In genomic region chr1:63980706-63981407, GRCh38 we compare ENCODE assay signal across 17 cellular contexts.
DNase-seq lines count a peak whose midpoint lies in the region; ATAC-seq and TF ChIP-seq lines count a peak whose summit lies in the region.
"Had no signal": no experiment of that assay in that cellular context is flagged by ENCODE, and none has a peak within 500 bp of the region (broad histone marks: within the 10 kb centered on the region; RNA-seq: fewer than 3 reads in every experiment).

No MANE protein-coding gene starts in this region.

- no peaks in the 10 kb centered on the region for H3F3A ChIP-seq in GM23338 (replicated peaks; ENCODE audit: low read depth)

- H3K4me3 Mint-ChIP-seq in GM23338: no peak overlapping the region
- H3K4me3 Mint-ChIP-seq in activated T-helper 2 cell treated with anti-CD3 and anti-CD28 coated beads, Interferon-gamma antibody, Interleukin-2, Interleukin-4, amounts not matched to agents 10 μg/mL and 5 μg/mL and 100 μg/mL, durations not matched to agents 14 hours and 24 hours and 36 hours (ENCODE audit: low read depth): no peak overlapping the region
- H3K4me3 Mint-ChIP-seq: activated T-cell treated with anti-CD3 and anti-CD28 coated beads, Interleukin-2, amount 50 U/mL, for 24 hours; endodermal cell; T-helper 1 cell treated with Interleukin-12 subunit alpha and Interleukin-12 subunit beta and Interleukin-4 antibody, amounts not matched to agents 30 μg/mL and 1 μg/mL, for 36 hours had no signal

- H3K27ac Mint-ChIP-seq in GM23338: no peak overlapping the region
- no peak overlapping the region for H3K27ac Mint-ChIP-seq in activated T-helper 2 cell treated with anti-CD3 and anti-CD28 coated beads, Interferon-gamma antibody, Interleukin-2, Interleukin-4, amounts not matched to agents 10 μg/mL and 5 μg/mL and 100 μg/mL, durations not matched to agents 14 hours and 24 hours and 36 hours
- H3K27ac Mint-ChIP-seq: activated T-cell treated with anti-CD3 and anti-CD28 coated beads, Interleukin-2, amount 50 U/mL, for 24 hours; T-helper 1 cell treated with Interleukin-12 subunit alpha and Interleukin-12 subunit beta and Interleukin-4 antibody, amounts not matched to agents 30 μg/mL and 1 μg/mL, for 36 hours had no signal

- 39% methylated on average over 3 of the region's 3 CpGs for WGBS in prostate gland

- peaks cover 60% of the 10 kb centered on the region for H3K4me1 Mint-ChIP-seq in GM23338
- no peaks in the 10 kb centered on the region for H3K4me1 Mint-ChIP-seq in activated T-helper 2 cell treated with anti-CD3 and anti-CD28 coated beads, Interferon-gamma antibody, Interleukin-2, Interleukin-4, amounts not matched to agents 10 μg/mL and 5 μg/mL and 100 μg/mL, durations not matched to agents 14 hours and 24 hours and 36 hours (ENCODE audit: low read depth)

- intact Hi-C loops in prostate gland (cut with DNase I): no loop called here
- intact Hi-C loops in activated T-helper 2 cell treated with anti-CD3 and anti-CD28 coated beads, Interferon-gamma antibody, Interleukin-2, Interleukin-4, amounts not matched to agents 10 μg/mL and 5 μg/mL and 100 μg/mL, durations not matched to agents 14 hours and 24 hours and 36 hours (cut with micrococcal nuclease): no loop called here

- TF ChIP-seq POLR2A in prostate gland (IDR thresholded peaks at IDR 0.05): no peak

- peak; percentile 18; the same call in 1 of the 3 replicates for ATAC-seq in GM23338
- no peak for ATAC-seq in HG03135 (IDR thresholded peaks at IDR 0.05; ENCODE audit: unreplicated experiment)

- H3K79me2 ChIP-seq in GM23338 (replicated peaks; ENCODE audit: insufficient read depth): peaks cover 85% of the 10 kb centered on the region

- H3K27me3 ChIP-seq in GM23338 (ENCODE audit: insufficient read depth) (no peaks in the 10 kb centered on the region), prostate gland (replicated peaks; ENCODE audit: insufficient read depth) (no peaks in the 10 kb centered on the region)
- H3K27me3 ChIP-seq: BE2C, gastrocnemius medialis had no signal

- H3K4me3 ChIP-seq in GM23338 (no peak overlapping the region), prostate gland (no peak overlapping the region)
- H3K4me3 ChIP-seq: gastrocnemius medialis had no signal

- H3K36me3 ChIP-seq in GM23338 (ENCODE audit: insufficient read depth) (no peaks in the 10 kb centered on the region), prostate gland (no peaks in the 10 kb centered on the region)
- H3K36me3 ChIP-seq: BE2C, gastrocnemius medialis had no signal

- H3K27ac ChIP-seq in GM23338 (ENCODE audit: low read depth) (no peak overlapping the region), epithelial cell of prostate (peak overlapping the region; percentile 51), prostate gland (peak overlapping the region in 1 of 2 donors; percentile 15)
- H3K27ac ChIP-seq: gastrocnemius medialis had no signal

- no peaks in the 10 kb centered on the region for H3K9me3 Mint-ChIP-seq in GM23338
- H3K9me3 Mint-ChIP-seq in activated T-helper 2 cell treated with anti-CD3 and anti-CD28 coated beads, Interferon-gamma antibody, Interleukin-2, Interleukin-4, amounts not matched to agents 10 μg/mL and 5 μg/mL and 100 μg/mL, durations not matched to agents 14 hours and 24 hours and 36 hours: no peaks in the 10 kb centered on the region
- H3K9me3 Mint-ChIP-seq: activated T-cell treated with anti-CD3 and anti-CD28 coated beads, Interleukin-2, amount 50 U/mL, for 24 hours; endodermal cell; T-helper 1 cell treated with Interleukin-12 subunit alpha and Interleukin-12 subunit beta and Interleukin-4 antibody, amounts not matched to agents 30 μg/mL and 1 μg/mL, for 36 hours had no signal

- H3K9me2 ChIP-seq in GM23338 (ENCODE audit: insufficient read depth): peaks cover 2% of the 10 kb centered on the region; the same call in 1 of the 2 replicates

- no peak overlapping the region; the same call in 1 of the 2 replicates for H3K4me2 ChIP-seq in GM23338

- TF ChIP-seq CTCF in GM23338 (conservative IDR thresholded peaks at IDR 0.05; ENCODE audit: low read depth in 2 of 2) (no peak), prostate gland (IDR thresholded peaks at IDR 0.05) (no peak)

- no peak overlapping the region for H2AFZ ChIP-seq in GM23338

- no peaks in the 10 kb centered on the region for H3K27me3 Mint-ChIP-seq in GM23338 (ENCODE audit: insufficient read depth, low read depth, poor library complexity)
- H3K27me3 Mint-ChIP-seq in activated T-helper 2 cell treated with anti-CD3 and anti-CD28 coated beads, Interferon-gamma antibody, Interleukin-2, Interleukin-4, amounts not matched to agents 10 μg/mL and 5 μg/mL and 100 μg/mL, durations not matched to agents 14 hours and 24 hours and 36 hours (ENCODE audit: low read depth): peaks cover 3% of the 10 kb centered on the region

- peaks cover 32% of the 10 kb centered on the region for H3K4me1 ChIP-seq in GM23338 (ENCODE audit: insufficient read depth)
- no peaks in the 10 kb centered on the region for H3K4me1 ChIP-seq in prostate gland (replicated peaks)
- H3K4me1 ChIP-seq: BE2C, gastrocnemius medialis had no signal

- H3K9me3 ChIP-seq in prostate gland: no peaks in the 10 kb centered on the region
- H3K9me3 ChIP-seq: BE2C, gastrocnemius medialis had no signal

- H3K36me3 Mint-ChIP-seq in GM23338 (ENCODE audit: low read depth): no peaks in the 10 kb centered on the region
- no peaks in the 10 kb centered on the region for H3K36me3 Mint-ChIP-seq in activated T-helper 2 cell treated with anti-CD3 and anti-CD28 coated beads, Interferon-gamma antibody, Interleukin-2, Interleukin-4, amounts not matched to agents 10 μg/mL and 5 μg/mL and 100 μg/mL, durations not matched to agents 14 hours and 24 hours and 36 hours (ENCODE audit: low read depth)

- H4K20me1 ChIP-seq in GM23338 (replicated peaks; ENCODE audit: insufficient read depth): peaks cover 21% of the 10 kb centered on the region; the same call in 1 of the 2 replicates

- no peak for DNase-seq in GM23338 (ENCODE audit: low spot score)
- peak; percentile 80 for DNase-seq in NCI-H345 (lab: John Stamatoyannopoulos, UW)
- DNase-seq in epithelial cell of prostate (ENCODE audit: low read depth, low spot score): peak; percentile 52
- DNase-seq in prostate gland (ENCODE audit: low spot score): peak; percentile 67
- no peak for DNase-seq in activated CD4-positive, alpha-beta T cell treated with anti-CD3 and anti-CD28 coated beads for 4 hours
- DNase-seq in activated T-helper 2 cell treated with anti-CD3 and anti-CD28 coated beads, Interferon-gamma antibody, Interleukin-2, Interleukin-4, amounts not matched to agents 10 μg/mL and 5 μg/mL and 100 μg/mL, durations not matched to agents 14 hours and 24 hours and 36 hours (ENCODE audit: low spot score): no peak
- DNase-seq in stimulated activated CD4-positive, alpha-beta T cell treated with anti-CD3 and anti-CD28 coated beads, Interleukin-4, amount 100 ng/mL, for 1 hour: no peak
- DNase-seq: activated T-cell treated with anti-CD3 and anti-CD28 coated beads, Interleukin-2, amount 50 U/mL, for 24 hours; BE2C; central memory CD4-positive, alpha-beta T cell; DND-41; endodermal cell; gastrocnemius medialis; NCI-H526; stimulated activated CD4-positive, alpha-beta T cell treated with anti-CD3 and anti-CD28 coated beads, Interleukin-12 subunit alpha, Interleukin-12 subunit beta, amount 100 ng/mL, for 4 hours had no signal

TF ChIP-seq in GM23338, 12 proteins besides CTCF, POLR2A, EP300 and RAD21:
- TF ChIP-seq EZH2 (IDR thresholded peaks at IDR 0.05; ENCODE audit: low read depth, unreplicated experiment) (no peak), ZNF114 (CRISPR knock-in tag; IDR thresholded peaks at IDR 0.05) (no peak), JUNB (IDR thresholded peaks at IDR 0.05; ENCODE audit: unreplicated experiment) (no peak)

Comparison
In these comparisons a context has a peak if more than half of its experiments do, and no peak if none do; other contexts are left out.
1. DNase-seq: peak in NCI-H345 (single experiment), epithelial cell of prostate (single experiment) and prostate gland (single experiment); none in GM23338 (single experiment), activated CD4-positive, alpha-beta T cell treated with anti-CD3 and anti-CD28 coated beads for 4 hours (0 of 2), activated T-helper 2 cell treated with anti-CD3 and anti-CD28 coated beads, Interferon-gamma antibody, Interleukin-2, Interleukin-4, amounts not matched to agents 10 μg/mL and 5 μg/mL and 100 μg/mL, durations not matched to agents 14 hours and 24 hours and 36 hours (single experiment) and stimulated activated CD4-positive, alpha-beta T cell treated with anti-CD3 and anti-CD28 coated beads, Interleukin-4, amount 100 ng/mL, for 1 hour (single experiment).